In the genomic region with DNA sequence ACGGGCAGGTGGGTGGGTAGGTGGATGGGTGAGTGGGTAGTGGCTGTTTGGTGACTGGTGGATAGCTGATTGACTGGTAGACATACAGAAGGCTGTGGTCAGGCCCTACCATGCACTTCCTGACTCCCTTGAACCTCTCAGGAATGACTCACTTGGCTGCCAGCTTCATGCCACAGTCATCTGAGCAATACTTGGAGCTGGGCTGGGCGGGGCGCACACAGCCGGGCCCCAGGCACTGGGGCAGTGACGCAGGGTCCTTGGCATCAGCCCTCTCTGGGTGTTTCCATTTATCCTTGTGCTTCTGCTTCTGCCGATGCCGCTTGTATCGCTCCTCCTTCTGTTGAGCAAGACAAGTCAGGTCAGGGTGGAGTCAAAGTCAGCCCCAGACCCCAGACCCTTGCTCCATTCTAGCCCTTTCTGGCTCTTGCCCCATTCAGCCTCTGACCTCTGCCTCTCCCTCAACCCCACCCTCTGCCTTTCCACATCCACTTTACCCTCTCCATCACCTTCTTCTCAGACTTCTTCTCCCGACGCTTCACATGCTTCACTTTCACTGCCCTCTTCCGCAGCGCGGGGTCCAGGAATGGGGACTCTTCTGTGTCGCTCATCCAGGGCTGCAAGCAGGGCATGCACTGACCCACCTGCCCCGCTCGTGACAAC, we compare ENCODE assay signal across 2 cellular contexts.
A peak's percentile ranks its signal among the peaks of the same experiment; 100 is the strongest.
TF ChIP-seq lines count a peak whose summit lies in the region.

No MANE protein-coding gene starts in this region.

TF ChIP-seq in HCT116, 20 proteins besides CTCF, POLR2A, EP300 and RAD21:
- TF ChIP-seq SP1 (IDR thresholded peaks at IDR 0.05; ENCODE audit: low read depth) (no peak), POLR2AphosphoS5 (IDR thresholded peaks at IDR 0.05; ENCODE audit: low read depth, low read length) (0 out of 2 replicates have a peak, but pooled peaks have one; percentile 23), FOSL1 (IDR thresholded peaks at IDR 0.05; ENCODE audit: low read depth) (no peak)

TF ChIP-seq in WTC11, 78 proteins besides CTCF, POLR2A, EP300 and RAD21:
- TF ChIP-seq ZMAT4 (CRISPR knock-in tag; IDR thresholded peaks at IDR 0.05), result no peak
- no peak for TF ChIP-seq E2F4 (CRISPR knock-in tag; IDR thresholded peaks at IDR 0.05; ENCODE audit: borderline replicate concordance, low read depth)
- no peak for TF ChIP-seq STAT6 (CRISPR knock-in tag; conservative IDR thresholded peaks at IDR 0.05; ENCODE audit: low read depth)
- TF ChIP-seq MXD4 (CRISPR knock-in tag; IDR thresholded peaks at IDR 0.05; ENCODE audit: borderline replicate concordance), result no peak
- TF ChIP-seq ZNF425 (CRISPR knock-in tag; conservative IDR thresholded peaks at IDR 0.05), result no peak
- no peak for TF ChIP-seq RELA (CRISPR knock-in tag; IDR thresholded peaks at IDR 0.05; ENCODE audit: borderline replicate concordance)
- no peak for TF ChIP-seq CBFB (CRISPR knock-in tag; IDR thresholded peaks at IDR 0.05; ENCODE audit: low read depth)
- TF ChIP-seq ATF2 (CRISPR knock-in tag; IDR thresholded peaks at IDR 0.05; ENCODE audit: borderline replicate concordance, low read depth), result no peak
- TF ChIP-seq ELF4 (CRISPR knock-in tag; IDR thresholded peaks at IDR 0.05; ENCODE audit: low read depth), result no peak
- TF ChIP-seq, protein P1, sequence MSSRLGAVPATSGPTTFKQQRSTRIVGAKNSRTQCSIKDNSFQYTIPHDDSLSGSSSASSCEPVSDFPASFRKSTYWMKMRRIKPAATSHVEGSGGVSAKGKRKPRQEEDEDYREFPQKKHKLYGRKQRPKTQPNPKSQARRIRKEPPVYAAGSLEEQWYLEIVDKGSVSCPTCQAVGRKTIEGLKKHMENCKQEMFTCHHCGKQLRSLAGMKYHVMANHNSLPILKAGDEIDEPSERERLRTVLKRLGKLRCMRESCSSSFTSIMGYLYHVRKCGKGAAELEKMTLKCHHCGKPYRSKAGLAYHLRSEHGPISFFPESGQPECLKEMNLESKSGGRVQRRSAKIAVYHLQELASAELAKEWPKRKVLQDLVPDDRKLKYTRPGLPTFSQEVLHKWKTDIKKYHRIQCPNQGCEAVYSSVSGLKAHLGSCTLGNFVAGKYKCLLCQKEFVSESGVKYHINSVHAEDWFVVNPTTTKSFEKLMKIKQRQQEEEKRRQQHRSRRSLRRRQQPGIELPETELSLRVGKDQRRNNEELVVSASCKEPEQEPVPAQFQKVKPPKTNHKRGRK (CRISPR knock-in tag; IDR thresholded peaks at IDR 0.05; ENCODE audit: borderline replicate concordance), result no peak
- TF ChIP-seq NR2C2 (CRISPR knock-in tag; IDR thresholded peaks at IDR 0.05), result no peak
- TF ChIP-seq FOXJ3 (CRISPR knock-in tag; IDR thresholded peaks at IDR 0.05; ENCODE audit: borderline replicate concordance), result no peak
- TF ChIP-seq ZNF671 (CRISPR knock-in tag; IDR thresholded peaks at IDR 0.05), result no peak
